ENCODE assay signal across 2 cellular contexts in the genomic region with DNA sequence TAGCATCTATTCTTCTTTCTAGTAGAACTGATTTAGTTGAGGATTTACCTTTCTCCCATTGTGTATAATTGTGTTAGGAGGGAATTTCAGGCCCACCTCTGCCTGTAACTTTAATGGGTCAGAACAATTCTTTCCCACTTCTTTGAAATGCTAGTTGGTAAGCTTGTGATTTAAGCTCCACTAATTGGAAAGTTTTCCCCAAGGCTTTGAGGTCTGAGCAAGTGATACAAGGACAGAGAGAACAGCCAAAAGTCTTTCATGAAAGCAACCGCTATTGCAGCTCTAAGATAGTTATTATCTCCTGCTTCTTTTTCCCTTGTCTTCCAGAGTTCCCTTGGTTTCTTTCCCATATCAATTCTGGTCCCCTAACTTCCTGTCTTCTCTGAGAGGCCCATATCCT.
TF ChIP-seq lines count a peak whose summit lies in the region.

No MANE protein-coding gene starts in this region.

TF ChIP-seq in SK-N-SH, 30 proteins besides CTCF, POLR2A, EP300 and RAD21 (continued from another document):
- TF ChIP-seq, protein P1, sequence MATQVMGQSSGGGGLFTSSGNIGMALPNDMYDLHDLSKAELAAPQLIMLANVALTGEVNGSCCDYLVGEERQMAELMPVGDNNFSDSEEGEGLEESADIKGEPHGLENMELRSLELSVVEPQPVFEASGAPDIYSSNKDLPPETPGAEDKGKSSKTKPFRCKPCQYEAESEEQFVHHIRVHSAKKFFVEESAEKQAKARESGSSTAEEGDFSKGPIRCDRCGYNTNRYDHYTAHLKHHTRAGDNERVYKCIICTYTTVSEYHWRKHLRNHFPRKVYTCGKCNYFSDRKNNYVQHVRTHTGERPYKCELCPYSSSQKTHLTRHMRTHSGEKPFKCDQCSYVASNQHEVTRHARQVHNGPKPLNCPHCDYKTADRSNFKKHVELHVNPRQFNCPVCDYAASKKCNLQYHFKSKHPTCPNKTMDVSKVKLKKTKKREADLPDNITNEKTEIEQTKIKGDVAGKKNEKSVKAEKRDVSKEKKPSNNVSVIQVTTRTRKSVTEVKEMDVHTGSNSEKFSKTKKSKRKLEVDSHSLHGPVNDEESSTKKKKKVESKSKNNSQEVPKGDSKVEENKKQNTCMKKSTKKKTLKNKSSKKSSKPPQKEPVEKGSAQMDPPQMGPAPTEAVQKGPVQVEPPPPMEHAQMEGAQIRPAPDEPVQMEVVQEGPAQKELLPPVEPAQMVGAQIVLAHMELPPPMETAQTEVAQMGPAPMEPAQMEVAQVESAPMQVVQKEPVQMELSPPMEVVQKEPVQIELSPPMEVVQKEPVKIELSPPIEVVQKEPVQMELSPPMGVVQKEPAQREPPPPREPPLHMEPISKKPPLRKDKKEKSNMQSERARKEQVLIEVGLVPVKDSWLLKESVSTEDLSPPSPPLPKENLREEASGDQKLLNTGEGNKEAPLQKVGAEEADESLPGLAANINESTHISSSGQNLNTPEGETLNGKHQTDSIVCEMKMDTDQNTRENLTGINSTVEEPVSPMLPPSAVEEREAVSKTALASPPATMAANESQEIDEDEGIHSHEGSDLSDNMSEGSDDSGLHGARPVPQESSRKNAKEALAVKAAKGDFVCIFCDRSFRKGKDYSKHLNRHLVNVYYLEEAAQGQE (IDR thresholded peaks at IDR 0.05; ENCODE audit: low read depth, low read length) = no peak
- TF ChIP-seq GATA2 (CRISPR knock-in tag; IDR thresholded peaks at IDR 0.05) (no peak), EZH2phosphoT487 (IDR thresholded peaks at IDR 0.05; ENCODE audit: borderline replicate concordance, low read depth) (no peak), CHD2 (IDR thresholded peaks at IDR 0.05; ENCODE audit: low read length, partially characterized antibody) (no peak), JUND (IDR thresholded peaks at IDR 0.05) (no peak), MXI1 (IDR thresholded peaks at IDR 0.05; ENCODE audit: low read depth, low read length) (no peak), NRF1 (IDR thresholded peaks at IDR 0.05; ENCODE audit: low read depth, low read length) (no peak), FOXJ3 (CRISPR knock-in tag; IDR thresholded peaks at IDR 0.05) (no peak), MEF2A (IDR thresholded peaks at IDR 0.05; ENCODE audit: borderline replicate concordance, low read depth) (no peak), TEAD4 (IDR thresholded peaks at IDR 0.05; ENCODE audit: borderline replicate concordance, insufficient read depth) (no peak), NFIC (IDR thresholded peaks at IDR 0.05; ENCODE audit: borderline replicate concordance) (no peak), SIN3A (IDR thresholded peaks at IDR 0.05; ENCODE audit: borderline replicate concordance, low read depth, low read length) (no peak)
- TF ChIP-seq, protein P2, sequence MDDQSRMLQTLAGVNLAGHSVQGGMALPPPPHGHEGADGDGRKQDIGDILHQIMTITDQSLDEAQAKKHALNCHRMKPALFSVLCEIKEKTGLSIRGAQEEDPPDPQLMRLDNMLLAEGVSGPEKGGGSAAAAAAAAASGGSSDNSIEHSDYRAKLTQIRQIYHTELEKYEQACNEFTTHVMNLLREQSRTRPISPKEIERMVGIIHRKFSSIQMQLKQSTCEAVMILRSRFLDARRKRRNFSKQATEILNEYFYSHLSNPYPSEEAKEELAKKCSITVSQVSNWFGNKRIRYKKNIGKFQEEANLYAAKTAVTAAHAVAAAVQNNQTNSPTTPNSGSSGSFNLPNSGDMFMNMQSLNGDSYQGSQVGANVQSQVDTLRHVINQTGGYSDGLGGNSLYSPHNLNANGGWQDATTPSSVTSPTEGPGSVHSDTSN (IDR thresholded peaks at IDR 0.05) = no peak
TF ChIP-seq in SK-N-SH: peak in this region for 0.

TF ChIP-seq in SK-N-SH treated with all-trans-retinoic acid at 6 μM for 48 hours, 23 proteins besides CTCF, POLR2A, EP300 and RAD21 (continued from another document):
- TF ChIP-seq ZNF565 (CRISPR knock-in tag; conservative IDR thresholded peaks at IDR 0.05; ENCODE audit: low read depth) = no peak
- no peak for TF ChIP-seq PPARA (CRISPR knock-in tag; IDR thresholded peaks at IDR 0.05; ENCODE audit: borderline replicate concordance)
- TF ChIP-seq, protein P3, sequence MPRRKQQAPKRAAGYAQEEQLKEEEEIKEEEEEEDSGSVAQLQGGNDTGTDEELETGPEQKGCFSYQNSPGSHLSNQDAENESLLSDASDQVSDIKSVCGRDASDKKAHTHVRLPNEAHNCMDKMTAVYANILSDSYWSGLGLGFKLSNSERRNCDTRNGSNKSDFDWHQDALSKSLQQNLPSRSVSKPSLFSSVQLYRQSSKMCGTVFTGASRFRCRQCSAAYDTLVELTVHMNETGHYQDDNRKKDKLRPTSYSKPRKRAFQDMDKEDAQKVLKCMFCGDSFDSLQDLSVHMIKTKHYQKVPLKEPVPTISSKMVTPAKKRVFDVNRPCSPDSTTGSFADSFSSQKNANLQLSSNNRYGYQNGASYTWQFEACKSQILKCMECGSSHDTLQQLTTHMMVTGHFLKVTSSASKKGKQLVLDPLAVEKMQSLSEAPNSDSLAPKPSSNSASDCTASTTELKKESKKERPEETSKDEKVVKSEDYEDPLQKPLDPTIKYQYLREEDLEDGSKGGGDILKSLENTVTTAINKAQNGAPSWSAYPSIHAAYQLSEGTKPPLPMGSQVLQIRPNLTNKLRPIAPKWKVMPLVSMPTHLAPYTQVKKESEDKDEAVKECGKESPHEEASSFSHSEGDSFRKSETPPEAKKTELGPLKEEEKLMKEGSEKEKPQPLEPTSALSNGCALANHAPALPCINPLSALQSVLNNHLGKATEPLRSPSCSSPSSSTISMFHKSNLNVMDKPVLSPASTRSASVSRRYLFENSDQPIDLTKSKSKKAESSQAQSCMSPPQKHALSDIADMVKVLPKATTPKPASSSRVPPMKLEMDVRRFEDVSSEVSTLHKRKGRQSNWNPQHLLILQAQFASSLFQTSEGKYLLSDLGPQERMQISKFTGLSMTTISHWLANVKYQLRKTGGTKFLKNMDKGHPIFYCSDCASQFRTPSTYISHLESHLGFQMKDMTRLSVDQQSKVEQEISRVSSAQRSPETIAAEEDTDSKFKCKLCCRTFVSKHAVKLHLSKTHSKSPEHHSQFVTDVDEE (CRISPR knock-in tag; IDR thresholded peaks at IDR 0.05) = no peak
- no peak for TF ChIP-seq ARNTL (CRISPR knock-in tag; IDR thresholded peaks at IDR 0.05; ENCODE audit: borderline replicate concordance, low read depth)
- TF ChIP-seq ZFP30 (CRISPR knock-in tag; IDR thresholded peaks at IDR 0.05) = no peak
- TF ChIP-seq, protein P4, sequence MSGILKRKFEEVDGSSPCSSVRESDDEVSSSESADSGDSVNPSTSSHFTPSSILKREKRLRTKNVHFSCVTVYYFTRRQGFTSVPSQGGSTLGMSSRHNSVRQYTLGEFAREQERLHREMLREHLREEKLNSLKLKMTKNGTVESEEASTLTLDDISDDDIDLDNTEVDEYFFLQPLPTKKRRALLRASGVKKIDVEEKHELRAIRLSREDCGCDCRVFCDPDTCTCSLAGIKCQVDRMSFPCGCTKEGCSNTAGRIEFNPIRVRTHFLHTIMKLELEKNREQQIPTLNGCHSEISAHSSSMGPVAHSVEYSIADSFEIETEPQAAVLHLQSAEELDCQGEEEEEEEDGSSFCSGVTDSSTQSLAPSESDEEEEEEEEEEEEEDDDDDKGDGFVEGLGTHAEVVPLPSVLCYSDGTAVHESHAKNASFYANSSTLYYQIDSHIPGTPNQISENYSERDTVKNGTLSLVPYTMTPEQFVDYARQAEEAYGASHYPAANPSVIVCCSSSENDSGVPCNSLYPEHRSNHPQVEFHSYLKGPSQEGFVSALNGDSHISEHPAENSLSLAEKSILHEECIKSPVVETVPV (CRISPR knock-in tag; IDR thresholded peaks at IDR 0.05) = no peak
- no peak for TF ChIP-seq RARB (CRISPR knock-in tag; IDR thresholded peaks at IDR 0.05)
- no peak for TF ChIP-seq TCF4 (CRISPR knock-in tag; IDR thresholded peaks at IDR 0.05; ENCODE audit: borderline replicate concordance)
- TF ChIP-seq ZFP3 (CRISPR knock-in tag; IDR thresholded peaks at IDR 0.05) = no peak
